In genomic region chr2:105405291-105405690, GRCh38 we compare ENCODE assay signal across 2 cellular contexts.
TF ChIP-seq lines count a peak whose summit lies in the region.

No MANE protein-coding gene starts in this region.

TF ChIP-seq in SK-N-SH, 30 proteins besides CTCF, POLR2A, EP300 and RAD21 (continued from another document):
- TF ChIP-seq FOXM1 (IDR thresholded peaks at IDR 0.05; ENCODE audit: low read depth) = no peak
- TF ChIP-seq, protein P1, sequence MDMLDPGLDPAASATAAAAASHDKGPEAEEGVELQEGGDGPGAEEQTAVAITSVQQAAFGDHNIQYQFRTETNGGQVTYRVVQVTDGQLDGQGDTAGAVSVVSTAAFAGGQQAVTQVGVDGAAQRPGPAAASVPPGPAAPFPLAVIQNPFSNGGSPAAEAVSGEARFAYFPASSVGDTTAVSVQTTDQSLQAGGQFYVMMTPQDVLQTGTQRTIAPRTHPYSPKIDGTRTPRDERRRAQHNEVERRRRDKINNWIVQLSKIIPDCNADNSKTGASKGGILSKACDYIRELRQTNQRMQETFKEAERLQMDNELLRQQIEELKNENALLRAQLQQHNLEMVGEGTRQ (IDR thresholded peaks at IDR 0.05; ENCODE audit: borderline replicate concordance, low read depth, low read length) = no peak
- TF ChIP-seq, protein P2, sequence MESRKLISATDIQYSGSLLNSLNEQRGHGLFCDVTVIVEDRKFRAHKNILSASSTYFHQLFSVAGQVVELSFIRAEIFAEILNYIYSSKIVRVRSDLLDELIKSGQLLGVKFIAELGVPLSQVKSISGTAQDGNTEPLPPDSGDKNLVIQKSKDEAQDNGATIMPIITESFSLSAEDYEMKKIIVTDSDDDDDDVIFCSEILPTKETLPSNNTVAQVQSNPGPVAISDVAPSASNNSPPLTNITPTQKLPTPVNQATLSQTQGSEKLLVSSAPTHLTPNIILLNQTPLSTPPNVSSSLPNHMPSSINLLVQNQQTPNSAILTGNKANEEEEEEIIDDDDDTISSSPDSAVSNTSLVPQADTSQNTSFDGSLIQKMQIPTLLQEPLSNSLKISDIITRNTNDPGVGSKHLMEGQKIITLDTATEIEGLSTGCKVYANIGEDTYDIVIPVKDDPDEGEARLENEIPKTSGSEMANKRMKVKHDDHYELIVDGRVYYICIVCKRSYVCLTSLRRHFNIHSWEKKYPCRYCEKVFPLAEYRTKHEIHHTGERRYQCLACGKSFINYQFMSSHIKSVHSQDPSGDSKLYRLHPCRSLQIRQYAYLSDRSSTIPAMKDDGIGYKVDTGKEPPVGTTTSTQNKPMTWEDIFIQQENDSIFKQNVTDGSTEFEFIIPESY (IDR thresholded peaks at IDR 0.05; ENCODE audit: borderline replicate concordance, low read depth) = no peak
- TF ChIP-seq TAF1 (IDR thresholded peaks at IDR 0.05; ENCODE audit: borderline replicate concordance, low read depth, low read length) = no peak
- TF ChIP-seq GABPA (IDR thresholded peaks at IDR 0.05; ENCODE audit: low read depth) = no peak
- no peak for TF ChIP-seq EZH2phosphoT487 (IDR thresholded peaks at IDR 0.05; ENCODE audit: borderline replicate concordance, low read depth)
- TF ChIP-seq MXI1 (IDR thresholded peaks at IDR 0.05; ENCODE audit: low read depth, low read length) = no peak
- no peak for TF ChIP-seq TEAD4 (IDR thresholded peaks at IDR 0.05; ENCODE audit: borderline replicate concordance, insufficient read depth)

TF ChIP-seq in SK-N-SH treated with all-trans-retinoic acid at 6 μM for 48 hours, 23 proteins besides CTCF, POLR2A, EP300 and RAD21 (continued from another document):
- TF ChIP-seq ISL1 (CRISPR knock-in tag; IDR thresholded peaks at IDR 0.05) (no peak), TOX (CRISPR knock-in tag; IDR thresholded peaks at IDR 0.05; ENCODE audit: borderline replicate concordance) (no peak), RARB (CRISPR knock-in tag; IDR thresholded peaks at IDR 0.05) (no peak), POU6F1 (CRISPR knock-in tag; IDR thresholded peaks at IDR 0.05; ENCODE audit: borderline replicate concordance, low read depth) (no peak), ZFP3 (CRISPR knock-in tag; IDR thresholded peaks at IDR 0.05) (no peak), ZNF70 (CRISPR knock-in tag; IDR thresholded peaks at IDR 0.05) (no peak), ZNF565 (CRISPR knock-in tag; conservative IDR thresholded peaks at IDR 0.05; ENCODE audit: low read depth) (no peak), ZC3H10 (CRISPR knock-in tag; IDR thresholded peaks at IDR 0.05) (no peak)
TF ChIP-seq in SK-N-SH treated with all-trans-retinoic acid at 6 μM for 48 hours: peak in this region for 0.
